In genomic region chr1:165039996-165040395, GRCh38 we compare ENCODE assay signal across 26 cellular contexts.
"Had no signal": no experiment of that assay in that cellular context is flagged by ENCODE, and none has a peak within 500 bp of the region (broad histone marks: within the 10 kb centered on the region; RNA-seq: fewer than 3 reads in every experiment).

No MANE protein-coding gene starts in this region.

- H3K4me1 ChIP-seq: colonic mucosa, esophagus muscularis mucosa, foreskin keratinocyte, gastrocnemius medialis, gastroesophageal sphincter, heart left ventricle, heart right ventricle had no signal

- H2AFZ ChIP-seq: hepatocyte had no signal

- H3K9me3 ChIP-seq: colonic mucosa, esophagus muscularis mucosa, esophagus squamous epithelium, gastrocnemius medialis, gastroesophageal sphincter, heart left ventricle, heart right ventricle had no signal

- H3K4me2 ChIP-seq: hepatocyte had no signal

- H3K27ac Mint-ChIP-seq: dendritic cell treated with granulocyte-macrophage colony-stimulating factor and Interleukin-4, amounts not matched to agents 40 ng/mL and 50 ng/mL, for 4 days; effector memory CD8-positive, alpha-beta T cell; endodermal cell had no signal

- ATAC-seq: effector memory CD8-positive, alpha-beta T cell; esophagus mucosa; foreskin keratinocyte; gastrocnemius medialis; gastroesophageal sphincter; heart left ventricle; heart right ventricle had no signal

- H3K27me3 ChIP-seq: colonic mucosa, dorsolateral prefrontal cortex, esophagus muscularis mucosa, esophagus squamous epithelium, foreskin keratinocyte, gastrocnemius medialis, gastroesophageal sphincter, heart left ventricle, heart right ventricle, hepatocyte had no signal

- H3K27me3 Mint-ChIP-seq: dendritic cell treated with granulocyte-macrophage colony-stimulating factor and Interleukin-4, amounts not matched to agents 40 ng/mL and 50 ng/mL, for 4 days; effector memory CD8-positive, alpha-beta T cell had no signal

- H3K4me1 Mint-ChIP-seq: endodermal cell had no signal

- H3K9me3 Mint-ChIP-seq: dendritic cell treated with granulocyte-macrophage colony-stimulating factor and Interleukin-4, amounts not matched to agents 40 ng/mL and 50 ng/mL, for 4 days; endodermal cell had no signal

- H3K27ac ChIP-seq: colonic mucosa, coronary artery, dorsolateral prefrontal cortex, epithelial cell of prostate, esophagus muscularis mucosa, esophagus squamous epithelium, foreskin keratinocyte, gastrocnemius medialis, gastroesophageal sphincter, heart left ventricle, heart right ventricle, hepatocyte had no signal

- H3K36me3 ChIP-seq: colonic mucosa, esophagus muscularis mucosa, esophagus squamous epithelium, gastrocnemius medialis, gastroesophageal sphincter, heart left ventricle, heart right ventricle had no signal

- H3K4me3 ChIP-seq: colonic mucosa, coronary artery, dorsolateral prefrontal cortex, esophagus muscularis mucosa, esophagus squamous epithelium, gastrocnemius medialis, gastroesophageal sphincter, heart left ventricle, heart right ventricle, hepatocyte had no signal

- H3K4me3 Mint-ChIP-seq: dendritic cell treated with granulocyte-macrophage colony-stimulating factor and Interleukin-4, amounts not matched to agents 40 ng/mL and 50 ng/mL, for 4 days; effector memory CD8-positive, alpha-beta T cell; endodermal cell had no signal

- DNase-seq: colonic mucosa; cortex of kidney; dermis blood vessel endothelial cell; dorsolateral prefrontal cortex; effector CD4-positive, alpha-beta T cell; effector CD8-positive, alpha-beta T cell; effector memory CD4-positive, alpha-beta T cell; effector memory CD8-positive, alpha-beta T cell; endodermal cell; erythroblast; esophagus squamous epithelium; foreskin fibroblast; foreskin keratinocyte; foreskin melanocyte; gastrocnemius medialis; glutamatergic neuron; head of caudate nucleus; heart left ventricle; heart right ventricle had no signal

- H3K79me2 ChIP-seq: hepatocyte had no signal
